8 cellular contexts compared by ENCODE assay signal in the genomic region with DNA sequence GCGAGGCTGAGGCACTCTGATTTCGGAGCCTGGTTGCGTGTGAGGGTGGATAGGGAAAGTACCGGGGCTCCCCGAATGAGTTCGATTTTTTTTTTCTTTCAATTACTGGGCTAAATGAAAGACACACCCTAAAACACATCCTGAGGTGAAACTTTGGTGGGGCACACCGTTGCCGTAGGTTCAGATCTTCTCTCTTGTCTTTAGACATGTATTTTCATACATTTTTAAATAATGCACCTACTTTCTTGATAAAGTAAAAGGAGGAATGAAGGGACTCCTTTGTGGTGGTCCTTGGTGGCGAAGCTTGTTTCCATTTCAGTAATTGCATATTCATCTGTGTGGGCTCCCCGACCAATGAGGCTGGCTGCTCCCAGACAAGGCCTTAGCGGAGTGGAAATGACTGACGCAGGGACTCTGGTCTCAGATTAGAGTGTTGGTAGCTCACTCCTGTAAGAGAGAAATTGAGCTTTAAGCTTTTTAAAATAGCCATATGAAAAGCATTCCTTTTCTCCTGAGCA. TPM values are rescaled to one million over a fixed set of nuclear protein-coding genes. Genes with fewer than 3 reads are reported as not detected.
DNase-seq lines count a peak whose midpoint lies in the region; ATAC-seq and TF ChIP-seq lines count a peak whose summit lies in the region.

No MANE protein-coding gene starts in this region.

- intact Hi-C loops in MCF 10A (cut with micrococcal nuclease): loop anchor here (5.0 kb wide), 1 partner anchor 62 kb away; no protein-coding TSS in a partner anchor
- intact Hi-C loops in lower lobe of right lung (cut with DNase I): no loop called here

- H3K27me3 ChIP-seq in BJ (ENCODE audit: control insufficient read depth, insufficient read depth, low read length): no peaks in the 10 kb centered on the region; the same call in 1 of the 2 replicates
- no peaks in the 10 kb centered on the region for H3K27me3 ChIP-seq in lower lobe of right lung (ENCODE audit: low read depth)

- CTCF ChIA-PET in BJ (lab: Yijun Ruan, JAX): interaction anchor here (0.7 to 1.8 kb wide), 4 partner anchors 11 to 211 kb away, joined by 3 to 4 read pairs (median 3); no protein-coding TSS in a partner anchor
- CTCF ChIA-PET in MCF 10A (lab: Yijun Ruan, JAX): interaction anchor here (1.0 to 2.0 kb wide), 5 partner anchors 24 to 211 kb away, joined by 3 to 6 read pairs (median 5); no protein-coding TSS in a partner anchor

- peaks cover 14% of the 10 kb centered on the region for H3K27me3 Mint-ChIP-seq in T-helper 2 cell treated with Interferon-gamma antibody and Interleukin-4, amounts not matched to agents 5 μg/mL and 100 μg/mL, for 36 hours (ENCODE audit: low read depth)
- H3K27me3 Mint-ChIP-seq in MCF 10A (ENCODE audit: insufficient read depth, unreplicated experiment): no peaks in the 10 kb centered on the region

- POLR2A ChIA-PET in BJ (lab: Charles Lee) (no interaction called here), MCF 10A (lab: Yijun Ruan, JAX) (interaction anchor here (0.7 to 2.0 kb wide), 9 partner anchors 9 to 223 kb away, joined by 3 to 6 read pairs (median 4); no protein-coding TSS in a partner anchor)

- H3K27ac ChIP-seq in lower lobe of right lung: peak overlapping the region; percentile 96

- peaks cover 40% of the 10 kb centered on the region for H3K4me1 ChIP-seq in lower lobe of right lung

- peaks cover 15% of the 10 kb centered on the region for H3K36me3 Mint-ChIP-seq in T-helper 2 cell treated with Interferon-gamma antibody and Interleukin-4, amounts not matched to agents 5 μg/mL and 100 μg/mL, for 36 hours (ENCODE audit: low read depth)
- H3K36me3 Mint-ChIP-seq in MCF 10A (ENCODE audit: insufficient read depth, unreplicated experiment): no peaks in the 10 kb centered on the region

- H3K36me3 ChIP-seq in BJ (ENCODE audit: control insufficient read depth, insufficient read depth, low read length) (no peaks in the 10 kb centered on the region), lower lobe of right lung (no peaks in the 10 kb centered on the region)

- no peak for DNase-seq in BJ (ENCODE audit: low read depth)
- DNase-seq in T-helper 2 cell treated with Interferon-gamma antibody and Interleukin-4, amounts not matched to agents 5 μg/mL and 100 μg/mL, for 36 hours (ENCODE audit: low spot score): peak; percentile 71
- peak; percentile 48 for DNase-seq in MCF 10A (ENCODE audit: unreplicated experiment)
- no peak for DNase-seq in lower lobe of right lung
- peak; percentile 40 to 69 for DNase-seq in stimulated activated CD8-positive, alpha-beta memory T cell treated with anti-CD3 and anti-CD28 coated beads, Interleukin-2, amount 100 ng/mL, for 48 hours (ENCODE audit: low read depth in 2 of 2)
- DNase-seq in NCI-H2196 treated with DMSO at 0.1 percent for 48 hours (lab: John Stamatoyannopoulos, UW; ENCODE audit: unreplicated experiment): no peak

- peak overlapping the region; percentile 96 for H3K4me3 Mint-ChIP-seq in T-helper 2 cell treated with Interferon-gamma antibody and Interleukin-4, amounts not matched to agents 5 μg/mL and 100 μg/mL, for 36 hours
- peak overlapping the region; percentile 86 for H3K4me3 Mint-ChIP-seq in MCF 10A (ENCODE audit: unreplicated experiment)

- BruUV-seq in MCF 10A (replicated peaks; lab: Mats Ljungman, UMichigan): TSS peak; percentile 48

- ATAC-seq in GM18909 (IDR thresholded peaks at IDR 0.05; ENCODE audit: poor library complexity, unreplicated experiment): peak; percentile 10
- peak; percentile 19 for ATAC-seq in HG03575 (IDR thresholded peaks at IDR 0.05; ENCODE audit: extremely low read depth, insufficient number of reproducible peaks, low FRiP score, unreplicated experiment)
- ATAC-seq in lower lobe of right lung: no peak

- no peaks in the 10 kb centered on the region for H3K9me3 ChIP-seq in lower lobe of right lung

- TF ChIP-seq CTCF in BJ (IDR thresholded peaks at IDR 0.05; ENCODE audit: insufficient read depth, low read depth, low read length): no peak
- no peak for TF ChIP-seq CTCF in MCF 10A (IDR thresholded peaks at IDR 0.05; ENCODE audit: unreplicated experiment)
- no peak for TF ChIP-seq CTCF in lower lobe of right lung (IDR thresholded peaks at IDR 0.05)

- H3K9me3 Mint-ChIP-seq in T-helper 2 cell treated with Interferon-gamma antibody and Interleukin-4, amounts not matched to agents 5 μg/mL and 100 μg/mL, for 36 hours: no peaks in the 10 kb centered on the region
- no peaks in the 10 kb centered on the region for H3K9me3 Mint-ChIP-seq in MCF 10A (ENCODE audit: unreplicated experiment)

- peak overlapping the region; percentile 100 for H3K27ac Mint-ChIP-seq in T-helper 2 cell treated with Interferon-gamma antibody and Interleukin-4, amounts not matched to agents 5 μg/mL and 100 μg/mL, for 36 hours
- H3K27ac Mint-ChIP-seq in MCF 10A (ENCODE audit: low read depth, unreplicated experiment): peak overlapping the region; percentile 93

- H3K4me3 ChIP-seq in BJ (ENCODE audit: low read depth, low read length) (peak overlapping the region; percentile 62), lower lobe of right lung (peak overlapping the region; percentile 80)

- peaks cover 40% of the 10 kb centered on the region for H3K4me1 Mint-ChIP-seq in T-helper 2 cell treated with Interferon-gamma antibody and Interleukin-4, amounts not matched to agents 5 μg/mL and 100 μg/mL, for 36 hours (ENCODE audit: low read depth)
- H3K4me1 Mint-ChIP-seq in MCF 10A (ENCODE audit: insufficient read depth, unreplicated experiment): peaks cover 27% of the 10 kb centered on the region

RNA-seq across cellular contexts. Expression of a gene that starts 0.8 kb away (rescaled TPM):
- polyA plus RNA-seq in BJ (2011; rRNA removed): 28.7 and 29.5 TPM in 2 replicates
- polyA minus RNA-seq in BJ (2011; rRNA and poly(A)+ RNA removed): 13.3 and 17.3 TPM in 2 replicates
- 62.2 and 70.0 TPM in 2 replicates for total RNA-seq in MCF 10A (2022)
- 66.1 TPM for total RNA-seq in lower lobe of right lung

Comparison
In these comparisons a context has a peak if more than half of its experiments do, and no peak if none do; other contexts are left out.
1. DNase-seq: peak in T-helper 2 cell treated with Interferon-gamma antibody and Interleukin-4, amounts not matched to agents 5 μg/mL and 100 μg/mL, for 36 hours (single experiment), MCF 10A (single experiment) and stimulated activated CD8-positive, alpha-beta memory T cell treated with anti-CD3 and anti-CD28 coated beads, Interleukin-2, amount 100 ng/mL, for 48 hours (2 of 2); none in BJ (single experiment), lower lobe of right lung (single experiment) and NCI-H2196 treated with DMSO at 0.1 percent for 48 hours (single experiment).
2. ATAC-seq: peak in GM18909 (single experiment) and HG03575 (single experiment); none in lower lobe of right lung (0 of 2).